ENCODE assay signal across 19 cellular contexts in genomic region chr7:117975436-117975835, GRCh38.
"Had no signal": no experiment of that assay in that cellular context is flagged by ENCODE, and none has a peak within 500 bp of the region (broad histone marks: within the 10 kb centered on the region; RNA-seq: fewer than 3 reads in every experiment).

No MANE protein-coding gene starts in this region.

- H3K36me3 ChIP-seq: sigmoid colon, stomach, suprapubic skin, tibial artery, upper lobe of left lung, uterus had no signal

- H3K27me3 ChIP-seq: hepatocyte, sigmoid colon, stomach, suprapubic skin, tibial artery, upper lobe of left lung, uterus had no signal

- H3K27ac ChIP-seq: hepatocyte, sigmoid colon, skin epidermis, stomach, tibial artery, upper lobe of left lung had no signal

- H3K4me1 ChIP-seq: sigmoid colon, stomach, upper lobe of left lung had no signal

- H3K9me3 ChIP-seq: sigmoid colon, stomach, suprapubic skin, tibial artery, upper lobe of left lung, uterus had no signal

- H3K4me3 ChIP-seq: hepatocyte, sigmoid colon, skin epidermis, stomach, suprapubic skin, tibial artery, upper lobe of left lung, uterus had no signal

- H3K4me2 ChIP-seq: hepatocyte had no signal

- H2AFZ ChIP-seq: hepatocyte had no signal

- H3K79me2 ChIP-seq: hepatocyte had no signal

- ATAC-seq: naive thymus-derived CD8-positive, alpha-beta T cell had no signal

- DNase-seq: cerebellar nuclear complex; dermis blood vessel endothelial cell; erythroblast; foreskin fibroblast; head of caudate nucleus; mammary epithelial cell; naive thymus-derived CD8-positive, alpha-beta T cell; posterior cingulate gyrus; sigmoid colon; stimulated activated CD4-positive, alpha-beta T cell treated with anti-CD3 and anti-CD28 coated beads, Interleukin-2, amount 100 ng/mL, for 24 hours; stimulated activated CD4-positive, alpha-beta T cell treated with anti-CD3 and anti-CD28 coated beads, Interleukin-4, amount 100 ng/mL, for 4 hours; stimulated activated naive CD4-positive, alpha-beta T cell; stomach; upper lobe of left lung had no signal
